In the genomic region with DNA sequence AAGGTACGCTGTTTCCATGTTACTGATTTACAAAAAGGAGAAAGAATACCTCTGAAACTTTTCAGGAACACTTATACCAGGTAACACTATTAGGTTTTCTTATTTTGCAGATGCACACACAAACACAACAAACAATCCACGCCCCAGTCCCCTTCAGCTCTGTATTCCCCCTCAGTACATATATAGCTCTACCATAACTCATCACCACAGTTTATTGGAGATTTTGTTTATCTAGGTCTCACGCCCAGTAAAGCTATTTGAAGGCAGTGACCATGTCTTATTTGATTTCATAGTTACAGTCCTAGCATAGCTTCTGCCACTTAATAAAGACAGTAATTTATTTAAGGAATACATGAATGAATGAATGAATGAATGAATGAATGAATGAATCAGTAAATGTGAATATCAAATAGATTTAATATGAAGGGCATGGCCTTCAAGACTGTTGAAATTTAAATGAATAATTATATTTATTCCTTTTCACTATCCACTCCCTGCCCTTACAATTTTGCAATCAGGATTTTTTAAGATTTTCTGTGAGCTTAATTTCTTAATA, we compare ENCODE assay signal across 25 cellular contexts. TPM values are rescaled to one million over a fixed set of nuclear protein-coding genes. Genes with fewer than 3 reads are reported as not detected.
DNase-seq lines count a peak whose midpoint lies in the region; ATAC-seq, FAIRE-seq and TF ChIP-seq lines count a peak whose summit lies in the region.
"Had no signal": no experiment of that assay in that cellular context is flagged by ENCODE, and none has a peak within 500 bp of the region (broad histone marks: within the 10 kb centered on the region; RNA-seq: fewer than 3 reads in every experiment).

No MANE protein-coding gene starts in this region.

- H3K27me3 ChIP-seq in K562 (ENCODE audit: control insufficient read depth in 2 of 2, insufficient read depth in 2 of 2, low read length in 2 of 2), result no peaks in the 10 kb centered on the region
- H3K27me3 ChIP-seq: BLaER1 treated with 17β-estradiol and CSF1 and Interleukin-3, amounts not matched to agents 10 nM and 100 nM had no signal

- WGBS in K562 (ENCODE audit: insufficient coverage, low coverage, missing lambda C conversion rate), result 95% methylated on average over 3 of the region's 3 CpGs

- no peaks in the 10 kb centered on the region for H3K4me1 ChIP-seq in K562 (replicated peaks in 1 of 2; ENCODE audit: control insufficient read depth in 2 of 2, insufficient read depth in 2 of 2, low read length in 2 of 2)
- H3K4me1 ChIP-seq: A549; BLaER1 treated with 17β-estradiol and CSF1 and Interleukin-3, amounts not matched to agents 10 nM and 100 nM had no signal

- no peak for TF ChIP-seq RAD21 in K562 (CRISPR knock-in tag; conservative IDR thresholded peaks at IDR 0.05 in 1 of 2, IDR thresholded peaks at IDR 0.05 in 1 of 2)

- H2AFZ ChIP-seq in K562 (ENCODE audit: low read depth, low read length), result no peak overlapping the region

- H3K4me3 ChIP-seq in astrocyte of the cerebellum (ENCODE audit: low read depth, low read length) (no peak overlapping the region), K562 (no peak overlapping the region)
- H3K4me3 ChIP-seq: A549; BLaER1 treated with 17β-estradiol and CSF1 and Interleukin-3, amounts not matched to agents 10 nM and 100 nM had no signal

- no peaks in the 10 kb centered on the region for H3K9me3 Mint-ChIP-seq in activated naive CD4-positive, alpha-beta T cell treated with anti-CD3 and anti-CD28 coated beads, Interleukin-2, amount 10 ng/mL, durations not matched to agents 7 days and 5 days
- H3K9me3 Mint-ChIP-seq in HFFc6, result no peaks in the 10 kb centered on the region
- H3K9me3 Mint-ChIP-seq: CD4-positive, alpha-beta T cell; CD8-positive, alpha-beta T cell had no signal

- no peak overlapping the region for H3K9ac ChIP-seq in K562 (ENCODE audit: insufficient read depth in 1 of 2, low read depth in 2 of 2, low read length in 2 of 2)
- H3K9ac ChIP-seq: BLaER1 treated with 17β-estradiol and CSF1 and Interleukin-3, amounts not matched to agents 10 nM and 100 nM had no signal

- peaks cover 8% of the 10 kb centered on the region; the same call in 1 of the 3 replicates for H3K36me3 ChIP-seq in K562 (ENCODE audit: control insufficient read depth, insufficient read depth, low read length)

- intact Hi-C loops in K562 (cut with micrococcal nuclease), result no loop called here

- H3K4me3 Mint-ChIP-seq in activated naive CD4-positive, alpha-beta T cell treated with anti-CD3 and anti-CD28 coated beads, Interleukin-2, amount 10 ng/mL, durations not matched to agents 7 days and 5 days, result no peak overlapping the region
- no peak overlapping the region for H3K4me3 Mint-ChIP-seq in HFFc6
- H3K4me3 Mint-ChIP-seq: B cell; CD4-positive, alpha-beta T cell; CD8-positive, alpha-beta T cell had no signal

- H3K27ac ChIP-seq in K562 (ENCODE audit: extremely low read depth, low read depth, low read length), result no peak overlapping the region
- H3K27ac ChIP-seq: 22Rv1; A549; BLaER1 treated with 17β-estradiol and CSF1 and Interleukin-3, amounts not matched to agents 10 nM and 100 nM; C4-2B had no signal

- TF ChIP-seq CTCF in astrocyte of the cerebellum (IDR thresholded peaks at IDR 0.05; ENCODE audit: low read depth, low read length, missing control alignments) (no peak), K562 (IDR thresholded peaks at IDR 0.05 in 2 of 3, conservative IDR thresholded peaks at IDR 0.05 in 1 of 3; ENCODE audit: insufficient read depth in 2 of 3, low read depth in 1 of 3, low read length in 3 of 3) (no peak), HFFc6 (IDR thresholded peaks at IDR 0.05) (no peak)

- no peak for TF ChIP-seq POLR2A in H54 (IDR thresholded peaks at IDR 0.05; ENCODE audit: low read depth, low read length)
- no peak for TF ChIP-seq POLR2A in K562 (conservative IDR thresholded peaks at IDR 0.05)

- CTCF ChIA-PET in K562 (lab: Yijun Ruan, JAX; ENCODE audit: low intra/inter-chr PET ratio), result no interaction called here
- CTCF ChIA-PET in activated naive CD4-positive, alpha-beta T cell treated with anti-CD3 and anti-CD28 coated beads, Interleukin-2, amount 10 ng/mL, durations not matched to agents 7 days and 5 days (lab: Charles Lee), result interaction anchor here (0.6 kb wide), 1 partner anchor 91 kb away, joined by 3 read pairs; no protein-coding TSS in a partner anchor

- H3K27ac Mint-ChIP-seq in activated naive CD4-positive, alpha-beta T cell treated with anti-CD3 and anti-CD28 coated beads, Interleukin-2, amount 10 ng/mL, durations not matched to agents 7 days and 5 days, result no peak overlapping the region
- no peak overlapping the region for H3K27ac Mint-ChIP-seq in HFFc6
- H3K27ac Mint-ChIP-seq: B cell; CD4-positive, alpha-beta T cell; CD8-positive, alpha-beta T cell had no signal

- H3K36me3 Mint-ChIP-seq in activated naive CD4-positive, alpha-beta T cell treated with anti-CD3 and anti-CD28 coated beads, Interleukin-2, amount 10 ng/mL, durations not matched to agents 7 days and 5 days, result peaks cover 3% of the 10 kb centered on the region
- 0 out of 2 replicates have a peak, but pooled peaks cover 3% of the 10 kb centered on the region for H3K36me3 Mint-ChIP-seq in HFFc6 (ENCODE audit: low read depth)

- no peak overlapping the region for H3K4me2 ChIP-seq in K562 (ENCODE audit: insufficient read depth, low read length)
- H3K4me2 ChIP-seq: A549; BLaER1 treated with 17β-estradiol and CSF1 and Interleukin-3, amounts not matched to agents 10 nM and 100 nM had no signal

- FAIRE-seq in H54 (lab: Jason Lieb, UNC), result peak; percentile 67
- FAIRE-seq in K562 (lab: Jason Lieb, UNC), result no peak
- FAIRE-seq: A549, GM12891, GM19239 had no signal

- in situ Hi-C loops in astrocyte of the cerebellum (cut with HindIII; ENCODE audit: low sequenced_read_pairs) (no loop called here), K562 (cut with MboI) (no loop called here)

- no peaks in the 10 kb centered on the region for H3K9me3 ChIP-seq in K562 (replicated peaks; ENCODE audit: control insufficient read depth, insufficient read depth, low read depth, low read length)
- H3K9me3 ChIP-seq: A549; BLaER1 treated with 17β-estradiol and CSF1 and Interleukin-3, amounts not matched to agents 10 nM and 100 nM had no signal

- POLR2A ChIA-PET in K562 (lab: Yijun Ruan, JAX), result interaction anchor here (0.6 kb wide), 1 partner anchor 45 kb away, joined by 3 read pairs; no protein-coding TSS in a partner anchor

- H3K79me2 ChIP-seq in K562 (ENCODE audit: control insufficient read depth, insufficient read depth, low read length), result no peaks in the 10 kb centered on the region

- H3K9me1 ChIP-seq in K562 (ENCODE audit: control insufficient read depth, insufficient read depth, low read length), result no peaks in the 10 kb centered on the region

- BruUV-seq in K562 (replicated peaks; lab: Mats Ljungman, UMichigan), result no TSS peak

- TF ChIP-seq EP300 in K562 (IDR thresholded peaks at IDR 0.05; ENCODE audit: low read length), result no peak

- DNase-seq in H54 (ENCODE audit: insufficient read length, low spot score), result no peak
- peak; percentile 6 for DNase-seq in LoVo (ENCODE audit: low spot score)
- peak; percentile 2 for DNase-seq in astrocyte of the cerebellum (ENCODE audit: low read depth)
- DNase-seq in K562 (ENCODE audit: extremely low read depth in 1 of 4, low spot score in 3 of 4), result no peak
- DNase-seq in activated naive CD4-positive, alpha-beta T cell treated with anti-CD3 and anti-CD28 coated beads, Interleukin-2, amount 10 ng/mL, durations not matched to agents 7 days and 5 days, result no peak
- no peak for DNase-seq in HFFc6
- no peak for DNase-seq in COR-L47 (lab: John Stamatoyannopoulos, UW)
- no peak for DNase-seq in T-helper 2 cell
- DNase-seq: AML-193; CD4-positive, alpha-beta T cell; CD8-positive, alpha-beta T cell; DMS 273 treated with DMSO at 0.1 percent for 48 hours; DMS153; DMS53; DMS79; DND-41; EL; GDM1 had no signal

- no peaks in the 10 kb centered on the region for H3K4me1 Mint-ChIP-seq in activated naive CD4-positive, alpha-beta T cell treated with anti-CD3 and anti-CD28 coated beads, Interleukin-2, amount 10 ng/mL, durations not matched to agents 7 days and 5 days
- peaks cover 25% of the 10 kb centered on the region for H3K4me1 Mint-ChIP-seq in HFFc6 (ENCODE audit: low read depth)
- H3K4me1 Mint-ChIP-seq: B cell had no signal

- ATAC-seq in K562, result no peak
- ATAC-seq: A549; CD8-positive, alpha-beta T cell had no signal

- no peaks in the 10 kb centered on the region for H4K20me1 ChIP-seq in K562 (replicated peaks; ENCODE audit: control insufficient read depth, insufficient read depth, low read length)

- H3K27me3 Mint-ChIP-seq in activated naive CD4-positive, alpha-beta T cell treated with anti-CD3 and anti-CD28 coated beads, Interleukin-2, amount 10 ng/mL, durations not matched to agents 7 days and 5 days, result no peaks in the 10 kb centered on the region
- no peaks in the 10 kb centered on the region; the same call in 1 of the 2 replicates for H3K27me3 Mint-ChIP-seq in HFFc6 (ENCODE audit: insufficient read depth)
- H3K27me3 Mint-ChIP-seq: B cell; CD4-positive, alpha-beta T cell had no signal

RNA-seq across cellular contexts. Expression of gene INVS, which starts 32.9 kb away (rescaled TPM):
- 61.9 and 123 TPM in 2 replicates for total RNA-seq in K562 (2011; cell fraction: chromatin; rRNA removed; ENCODE audit: low replicate concordance)
- 31.5 and 34.7 TPM in 2 replicates for total RNA-seq in K562 (2011; cell fraction: nucleolus; rRNA removed)
- total RNA-seq in K562 (2011; cell fraction: nucleoplasm; rRNA removed), result 62.6 and 89.5 TPM in 2 replicates
- 9.2 and 10.9 TPM in 2 replicates for total RNA-seq in K562 (2014; rRNA removed)
- 12.5 and 12.7 TPM in 2 replicates for total RNA-seq in K562 (2014; rRNA removed; fragmentation: Illumina TruSeq; extraction: Trizol)
- total RNA-seq in K562 (2015; rRNA removed; fragmentation: Illumina TruSeq; extraction: Trizol), result 11.2 and 12.9 TPM in 2 replicates
- 9.0 and 10.1 TPM in 2 replicates for total RNA-seq in K562 (2021)
- 17.9 and 18.5 TPM in 2 replicates for polyA plus RNA-seq in K562 (2011; rRNA removed)
- polyA plus RNA-seq in K562 (2011; cell fraction: cytosol; rRNA removed), result 5.7 and 8.4 TPM in 2 replicates
- polyA plus RNA-seq in K562 (2011; cell fraction: nucleus; rRNA removed), result 42.8 and 47.5 TPM in 2 replicates
- polyA plus RNA-seq in K562 (2012), result 7.0 and 8.8 TPM in 2 replicates
- polyA plus RNA-seq in K562 (2014; fragmentation: Illumina TruSeq; extraction: Trizol), result 8.2 and 10.0 TPM in 2 replicates
- under 1 TPM; 0.77 to 0.91 TPM for polyA plus RNA-seq in K562 (2014; fragmentation: Nextera tagmentation; extraction: Ambion mirVana)
- polyA plus RNA-seq in K562 (2014; rRNA removed), result 9.6 and 10.2 TPM in 2 replicates
- polyA minus RNA-seq in K562 (2011; rRNA and poly(A)+ RNA removed), result 46.9 and 55.3 TPM in 2 replicates
- polyA minus RNA-seq in K562 (2011; cell fraction: cytosol; rRNA and poly(A)+ RNA removed), result 8.7 and 13.2 TPM in 2 replicates
- 32.9 and 60.0 TPM in 2 replicates for polyA minus RNA-seq in K562 (2011; cell fraction: nucleus; rRNA and poly(A)+ RNA removed)
- 10 to 100 TPM; 13.5 to 16.5 (median 14.6) TPM for total RNA-seq in HFFc6 (2021; fragmentation: NEBNext Ultra II Directional; extraction: Animal tissue kit (Norgen Biotek cat#: 25700))

RNA-seq across cellular contexts. Expression of gene ERP44, which starts 33.2 kb away (rescaled TPM):
- 13.0 and 31.7 TPM in 2 replicates for total RNA-seq in K562 (2011; cell fraction: chromatin; rRNA removed; ENCODE audit: low replicate concordance)
- 15.8 and 16.5 TPM in 2 replicates for total RNA-seq in K562 (2011; cell fraction: nucleolus; rRNA removed)
- 28.2 and 28.9 TPM in 2 replicates for total RNA-seq in K562 (2011; cell fraction: nucleoplasm; rRNA removed)
- total RNA-seq in K562 (2014; rRNA removed) (9.2 and 11.4 TPM in 2 replicates), K562 (2014; rRNA removed; fragmentation: Illumina TruSeq; extraction: Trizol) (18.4 and 19.0 TPM in 2 replicates), K562 (2015; rRNA removed; fragmentation: Illumina TruSeq; extraction: Trizol) (21.8 and 22.6 TPM in 2 replicates), K562 (2021) (14.8 and 16.0 TPM in 2 replicates)
- polyA plus RNA-seq in K562 (2011; rRNA removed) (13.6 and 15.9 TPM in 2 replicates), K562 (2014; fragmentation: Illumina TruSeq; extraction: Trizol) (19.7 and 23.4 TPM in 2 replicates), K562 (2014; fragmentation: Nextera tagmentation; extraction: Ambion mirVana) (10 to 100 TPM; 10.8 to 11.2 TPM), K562 (2014; rRNA removed) (13.0 and 13.1 TPM in 2 replicates)
- polyA plus RNA-seq in K562 (2011; cell fraction: cytosol; rRNA removed), result 4.4 and 8.7 TPM in 2 replicates
- 6.9 and 12.3 TPM in 2 replicates for polyA plus RNA-seq in K562 (2011; cell fraction: nucleus; rRNA removed)
- polyA plus RNA-seq in K562 (2012), result 17.1 and 24.6 TPM in 2 replicates
- polyA minus RNA-seq in K562 (2011; rRNA and poly(A)+ RNA removed), result 10.9 and 16.5 TPM in 2 replicates
- polyA minus RNA-seq in K562 (2011; cell fraction: cytosol; rRNA and poly(A)+ RNA removed), result 9.2 and 9.9 TPM in 2 replicates
- 10.1 and 20.0 TPM in 2 replicates for polyA minus RNA-seq in K562 (2011; cell fraction: nucleus; rRNA and poly(A)+ RNA removed)
- 10 to 100 TPM; 22.7 to 30.5 (median 27.0) TPM for total RNA-seq in HFFc6 (2021; fragmentation: NEBNext Ultra II Directional; extraction: Animal tissue kit (Norgen Biotek cat#: 25700))

Comparison
In these comparisons a context has a peak if more than half of its experiments do, and no peak if none do; other contexts are left out.
1. DNase-seq: peak in LoVo (single experiment) and astrocyte of the cerebellum (single experiment); none in H54 (single experiment), K562 (0 of 4), activated naive CD4-positive, alpha-beta T cell treated with anti-CD3 and anti-CD28 coated beads, Interleukin-2, amount 10 ng/mL, durations not matched to agents 7 days and 5 days (single experiment), HFFc6 (single experiment), COR-L47 (single experiment) and T-helper 2 cell (0 of 5).